In the genomic region with DNA sequence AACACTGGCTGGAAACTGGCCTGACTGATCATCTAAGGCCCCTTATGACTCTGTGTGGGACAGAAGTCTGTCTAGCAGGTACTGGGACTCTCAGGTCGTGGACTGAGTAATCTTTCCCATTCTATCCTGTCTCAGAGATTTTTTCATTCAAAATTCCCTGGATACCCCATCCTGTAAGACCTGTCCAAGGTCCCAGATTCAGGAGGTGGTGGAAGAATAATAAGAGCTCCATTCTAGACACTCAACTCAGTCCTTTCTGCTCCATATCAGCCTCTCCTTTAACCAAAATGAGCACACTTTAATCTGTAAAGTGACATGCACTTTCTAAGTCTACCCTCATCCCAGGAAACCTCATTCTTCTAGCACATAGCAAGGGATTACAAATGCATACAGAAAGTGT, we compare ENCODE assay signal across 31 cellular contexts.
"Had no signal": no experiment of that assay in that cellular context is flagged by ENCODE, and none has a peak within 500 bp of the region (broad histone marks: within the 10 kb centered on the region; RNA-seq: fewer than 3 reads in every experiment).

No MANE protein-coding gene starts in this region.

- DNase-seq: activated CD4-positive, alpha-beta memory T cell treated with anti-CD3 and anti-CD28 coated beads, Interleukin-2, amount 10 ng/mL, durations not matched to agents 7 days and 5 days; activated CD4-positive, alpha-beta T cell treated with anti-CD3 and anti-CD28 coated beads for 1 hour; activated CD4-positive, alpha-beta T cell treated with anti-CD3 and anti-CD28 coated beads for 4 hours; activated CD4-positive, alpha-beta T cell treated with anti-CD3 and anti-CD28 coated beads, Interleukin-2, amount 10 ng/mL, durations not matched to agents 7 days and 5 days; activated CD4-positive, alpha-beta T cell treated with anti-CD3 and anti-CD28 coated beads, Interleukin-2, amount 50 U/mL, for 4 hours; activated CD4-positive, CD25-positive, alpha-beta regulatory T cell; activated CD8-positive, alpha-beta memory T cell treated with anti-CD3 and anti-CD28 coated beads, Interleukin-2, amount 50 U/mL, for 48 hours; activated effector memory CD4-positive, alpha-beta T cell treated with anti-CD3 and anti-CD28 coated beads, Interleukin-2, amount 50 U/mL, for 16 hours; activated naive CD4-positive, alpha-beta T cell treated with anti-CD3 and anti-CD28 coated beads for 36 hours; activated T-cell treated with anti-CD3 and anti-CD28 coated beads for 4 hours; activated T-cell treated with anti-CD3 and anti-CD28 coated beads, Interleukin-2, amount 50 U/mL, for 24 hours; amniotic stem cell; anterior cingulate cortex; brain microvascular endothelial cell; caudate nucleus; cerebellar nuclear complex; colonic mucosa; effector memory CD4-positive, alpha-beta T cell; foreskin fibroblast; head of caudate nucleus; SW 1271; T-cell; T1000 had no signal

- H3K27ac ChIP-seq: brain microvascular endothelial cell, colonic mucosa had no signal

- H3K9me3 ChIP-seq: colonic mucosa had no signal

- ATAC-seq: T-cell had no signal

- H3K36me3 ChIP-seq: colonic mucosa had no signal

- H3K4me3 Mint-ChIP-seq: activated CD4-positive, alpha-beta memory T cell treated with anti-CD3 and anti-CD28 coated beads, Interleukin-2, amount 10 ng/mL, durations not matched to agents 7 days and 5 days; activated CD4-positive, alpha-beta T cell treated with anti-CD3 and anti-CD28 coated beads, Interleukin-2, amount 10 ng/mL, durations not matched to agents 7 days and 5 days; activated naive CD4-positive, alpha-beta T cell treated with anti-CD3 and anti-CD28 coated beads for 36 hours; activated naive CD4-positive, alpha-beta T cell treated with anti-CD3 and anti-CD28 coated beads, Interleukin-2, amount 50 U/mL, for 24 hours; activated T-cell treated with anti-CD3 and anti-CD28 coated beads, Interleukin-2, amount 50 U/mL, for 24 hours; activated T-helper 1 cell treated with anti-CD3 and anti-CD28 coated beads, Interleukin-12 subunit alpha, Interleukin-12 subunit beta, Interleukin-2, Interleukin-4 antibody, amounts not matched to agents 30 ng/mL and 10 ng/mL and 1 ng/mL, durations not matched to agents 14 hours and 24 hours and 36 hours; endodermal cell; T-cell; T-helper 1 cell treated with Interleukin-12 subunit alpha and Interleukin-12 subunit beta and Interleukin-4 antibody, amounts not matched to agents 30 μg/mL and 1 μg/mL, for 36 hours; T-helper 2 cell treated with Interferon-gamma antibody and Interleukin-4, amounts not matched to agents 5 μg/mL and 100 μg/mL, for 36 hours had no signal

- H3K27me3 ChIP-seq: brain microvascular endothelial cell, colonic mucosa had no signal

- H3K4me1 ChIP-seq: colonic mucosa had no signal

- H3K9me3 Mint-ChIP-seq: activated CD4-positive, alpha-beta memory T cell treated with anti-CD3 and anti-CD28 coated beads, Interleukin-2, amount 10 ng/mL, durations not matched to agents 7 days and 5 days; activated naive CD4-positive, alpha-beta T cell treated with anti-CD3 and anti-CD28 coated beads for 36 hours; activated naive CD4-positive, alpha-beta T cell treated with anti-CD3 and anti-CD28 coated beads, Interleukin-2, amount 50 U/mL, for 24 hours; activated T-cell treated with anti-CD3 and anti-CD28 coated beads, Interleukin-2, amount 50 U/mL, for 24 hours; activated T-helper 1 cell treated with anti-CD3 and anti-CD28 coated beads, Interleukin-12 subunit alpha, Interleukin-12 subunit beta, Interleukin-2, Interleukin-4 antibody, amounts not matched to agents 30 ng/mL and 10 ng/mL and 1 ng/mL, durations not matched to agents 14 hours and 24 hours and 36 hours; activated T-helper 2 cell treated with anti-CD3 and anti-CD28 coated beads, Interferon-gamma antibody, Interleukin-2, Interleukin-4, amounts not matched to agents 10 μg/mL and 5 μg/mL and 100 μg/mL, durations not matched to agents 14 hours and 24 hours and 36 hours; endodermal cell; T-cell; T-helper 1 cell treated with Interleukin-12 subunit alpha and Interleukin-12 subunit beta and Interleukin-4 antibody, amounts not matched to agents 30 μg/mL and 1 μg/mL, for 36 hours; T-helper 2 cell treated with Interferon-gamma antibody and Interleukin-4, amounts not matched to agents 5 μg/mL and 100 μg/mL, for 36 hours had no signal

- H3K4me3 ChIP-seq: colonic mucosa had no signal

- H3K27me3 Mint-ChIP-seq: activated CD4-positive, alpha-beta memory T cell treated with anti-CD3 and anti-CD28 coated beads, Interleukin-2, amount 10 ng/mL, durations not matched to agents 7 days and 5 days; activated CD4-positive, alpha-beta T cell treated with anti-CD3 and anti-CD28 coated beads, Interleukin-2, amount 10 ng/mL, durations not matched to agents 7 days and 5 days; activated naive CD4-positive, alpha-beta T cell treated with anti-CD3 and anti-CD28 coated beads, Interleukin-2, amount 50 U/mL, for 24 hours; activated T-cell treated with anti-CD3 and anti-CD28 coated beads, Interleukin-2, amount 50 U/mL, for 24 hours; T-cell had no signal

- H3K27ac Mint-ChIP-seq: activated CD4-positive, alpha-beta memory T cell treated with anti-CD3 and anti-CD28 coated beads, Interleukin-2, amount 10 ng/mL, durations not matched to agents 7 days and 5 days; activated CD4-positive, alpha-beta T cell treated with anti-CD3 and anti-CD28 coated beads, Interleukin-2, amount 10 ng/mL, durations not matched to agents 7 days and 5 days; activated naive CD4-positive, alpha-beta T cell treated with anti-CD3 and anti-CD28 coated beads for 36 hours; activated naive CD4-positive, alpha-beta T cell treated with anti-CD3 and anti-CD28 coated beads, Interleukin-2, amount 50 U/mL, for 24 hours; activated T-helper 1 cell treated with anti-CD3 and anti-CD28 coated beads, Interleukin-12 subunit alpha, Interleukin-12 subunit beta, Interleukin-2, Interleukin-4 antibody, amounts not matched to agents 30 ng/mL and 10 ng/mL and 1 ng/mL, durations not matched to agents 14 hours and 24 hours and 36 hours; activated T-helper 2 cell treated with anti-CD3 and anti-CD28 coated beads, Interferon-gamma antibody, Interleukin-2, Interleukin-4, amounts not matched to agents 10 μg/mL and 5 μg/mL and 100 μg/mL, durations not matched to agents 14 hours and 24 hours and 36 hours; endodermal cell; T-helper 2 cell treated with Interferon-gamma antibody and Interleukin-4, amounts not matched to agents 5 μg/mL and 100 μg/mL, for 36 hours had no signal

- FAIRE-seq: astrocyte, frontal cortex had no signal
